In genomic region chr3:163935411-163935810, GRCh38 we compare ENCODE assay signal across 3 cellular contexts.
"Had no signal": no experiment of that assay in that cellular context is flagged by ENCODE, and none has a peak within 500 bp of the region (broad histone marks: within the 10 kb centered on the region; RNA-seq: fewer than 3 reads in every experiment).

No MANE protein-coding gene starts in this region.

- H3K4me3 ChIP-seq: GM12878 had no signal

- DNase-seq: GDM1, GF-D8 had no signal
